ENCODE assay signal across 1 cellular context in the genomic region with DNA sequence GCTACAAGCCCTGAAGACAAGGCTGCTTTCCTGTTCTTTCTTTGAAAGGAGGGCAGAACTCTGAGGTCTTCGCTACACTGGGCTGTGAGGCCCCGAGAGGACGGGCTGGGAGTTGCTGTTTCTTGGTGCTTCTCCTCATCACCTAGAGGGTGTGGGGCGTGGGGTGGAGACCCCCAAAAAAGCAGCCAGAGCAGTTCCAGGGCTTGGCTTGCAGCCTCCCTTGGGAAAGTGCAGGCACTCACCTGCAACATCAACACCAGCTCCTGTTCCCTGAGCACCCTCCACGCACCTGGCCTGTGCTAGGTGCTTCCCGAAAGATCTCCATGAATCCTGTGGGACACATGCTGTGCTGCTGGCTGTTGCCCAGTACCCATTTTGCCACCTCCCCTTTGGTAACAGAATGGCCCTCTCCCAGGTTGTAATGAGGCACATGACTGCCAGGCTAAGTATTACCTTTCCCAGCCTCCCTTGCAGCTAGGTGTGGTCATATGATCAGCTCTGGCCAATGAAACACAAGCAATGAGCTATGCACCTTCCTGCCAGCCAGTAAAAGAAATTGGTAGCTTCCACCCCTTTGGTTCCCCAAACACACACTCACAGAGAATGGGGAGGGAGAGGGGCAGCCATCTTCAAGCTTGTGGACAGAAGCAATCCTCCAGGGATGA.
TF ChIP-seq lines count a peak whose summit lies in the region.

No MANE protein-coding gene starts in this region.

TF ChIP-seq in HEK293, 187 proteins besides CTCF, POLR2A, EP300 and RAD21 (continued from another document):
- TF ChIP-seq, protein P1, sequence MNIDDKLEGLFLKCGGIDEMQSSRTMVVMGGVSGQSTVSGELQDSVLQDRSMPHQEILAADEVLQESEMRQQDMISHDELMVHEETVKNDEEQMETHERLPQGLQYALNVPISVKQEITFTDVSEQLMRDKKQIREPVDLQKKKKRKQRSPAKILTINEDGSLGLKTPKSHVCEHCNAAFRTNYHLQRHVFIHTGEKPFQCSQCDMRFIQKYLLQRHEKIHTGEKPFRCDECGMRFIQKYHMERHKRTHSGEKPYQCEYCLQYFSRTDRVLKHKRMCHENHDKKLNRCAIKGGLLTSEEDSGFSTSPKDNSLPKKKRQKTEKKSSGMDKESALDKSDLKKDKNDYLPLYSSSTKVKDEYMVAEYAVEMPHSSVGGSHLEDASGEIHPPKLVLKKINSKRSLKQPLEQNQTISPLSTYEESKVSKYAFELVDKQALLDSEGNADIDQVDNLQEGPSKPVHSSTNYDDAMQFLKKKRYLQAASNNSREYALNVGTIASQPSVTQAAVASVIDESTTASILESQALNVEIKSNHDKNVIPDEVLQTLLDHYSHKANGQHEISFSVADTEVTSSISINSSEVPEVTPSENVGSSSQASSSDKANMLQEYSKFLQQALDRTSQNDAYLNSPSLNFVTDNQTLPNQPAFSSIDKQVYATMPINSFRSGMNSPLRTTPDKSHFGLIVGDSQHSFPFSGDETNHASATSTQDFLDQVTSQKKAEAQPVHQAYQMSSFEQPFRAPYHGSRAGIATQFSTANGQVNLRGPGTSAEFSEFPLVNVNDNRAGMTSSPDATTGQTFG (tag by site-specific recombination; IDR thresholded peaks at IDR 0.05; ENCODE audit: borderline replicate concordance): no peak
- TF ChIP-seq ZNF677 (tag by site-specific recombination; IDR thresholded peaks at IDR 0.05) (no peak), SETDB1 (IDR thresholded peaks at IDR 0.05; ENCODE audit: insufficient read length, low read length) (peak; percentile 43)
